1 cellular context compared by ENCODE assay signal in genomic region chr4:67751260-67751659, GRCh38.
TF ChIP-seq lines count a peak whose summit lies in the region.

No MANE protein-coding gene starts in this region.

TF ChIP-seq in IMR-90, 13 proteins besides CTCF, POLR2A, EP300 and RAD21 (continued from another document):
- TF ChIP-seq FOS (IDR thresholded peaks at IDR 0.05; ENCODE audit: low read depth, low read length) = peak; percentile 44; the same call in 1 of the 2 replicates
